12 cellular contexts compared by ENCODE assay signal in the genomic region with DNA sequence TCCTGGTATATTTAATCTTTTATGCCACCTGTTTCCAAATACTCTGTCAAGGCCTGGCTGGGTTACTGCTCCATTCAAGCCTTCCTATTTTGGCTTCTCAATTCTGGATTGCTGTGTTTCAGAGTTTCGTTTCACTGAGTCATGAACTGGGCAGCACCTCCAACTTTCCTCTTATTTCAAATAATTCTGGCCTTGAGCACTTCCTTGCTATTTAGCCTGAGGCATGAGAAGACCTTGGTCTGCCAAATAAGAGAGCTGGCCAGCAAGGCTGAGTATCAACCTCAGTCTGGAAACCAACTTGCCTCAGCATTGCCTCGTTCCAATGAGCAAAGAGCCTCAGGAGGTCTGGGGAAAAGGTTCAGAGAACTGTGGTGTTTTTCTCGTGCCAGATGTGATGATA.
DNase-seq lines count a peak whose midpoint lies in the region; ATAC-seq, FAIRE-seq and TF ChIP-seq lines count a peak whose summit lies in the region.
"Had no signal": no experiment of that assay in that cellular context is flagged by ENCODE, and none has a peak within 500 bp of the region (broad histone marks: within the 10 kb centered on the region; RNA-seq: fewer than 3 reads in every experiment).

No MANE protein-coding gene starts in this region.

- WGBS in psoas muscle, 3 donors, result 14 to 20% (median 16%) methylated on average over 3 of the region's 3 CpGs
- WGBS in small intestine, 3 donors, result 70 to 87% (median 80%) methylated on average over 3 of the region's 3 CpGs

- H3K27me3 ChIP-seq in RWPE2 (ENCODE audit: insufficient read depth, poor library complexity, severe bottlenecking) (no peaks in the 10 kb centered on the region), psoas muscle (ENCODE audit: insufficient read depth in 3 of 3, low read length in 2 of 3) (no peaks in the 10 kb centered on the region), small intestine (ENCODE audit: control insufficient read depth in 2 of 2, insufficient read depth in 2 of 2, low read length in 2 of 2) (no peaks in the 10 kb centered on the region)

- DNase-seq in GM04504 (ENCODE audit: low read depth), result peak; percentile 86
- no peak for DNase-seq in RWPE2 (ENCODE audit: low spot score)
- peak; percentile 98 for DNase-seq in fibroblast of peridontal ligament (ENCODE audit: extremely low read depth)
- DNase-seq in psoas muscle, result peak; percentile 58 to 73
- DNase-seq in erythroblast (lab: John Stamatoyannopoulos, UW), result no peak
- no peak for DNase-seq in small intestine
- no peak for DNase-seq in DMS79 (lab: John Stamatoyannopoulos, UW)
- no peak for DNase-seq in mucosa of descending colon
- DNase-seq: NCI-H2171 treated with DMSO at 0.1 percent for 48 hours had no signal

- H3K4me3 ChIP-seq in RWPE2 (ENCODE audit: severe bottlenecking), result no peak overlapping the region
- H3K4me3 ChIP-seq in psoas muscle, result peak overlapping the region; percentile 6
- H3K4me3 ChIP-seq in small intestine (ENCODE audit: low read depth in 1 of 2, low read length in 2 of 2), result no peak overlapping the region
- H3K4me3 ChIP-seq in mucosa of descending colon, result no peak overlapping the region
- H3K4me3 ChIP-seq: SK-N-MC had no signal

- no peak overlapping the region for H3K27ac ChIP-seq in RWPE2 (ENCODE audit: poor library complexity, severe bottlenecking)
- H3K27ac ChIP-seq in psoas muscle, result peak overlapping the region; percentile 74
- no peak overlapping the region for H3K27ac ChIP-seq in small intestine (ENCODE audit: low read depth in 1 of 2, low read length in 1 of 2)
- H3K27ac ChIP-seq: SK-N-MC had no signal

- H3K36me3 ChIP-seq in RWPE2 (ENCODE audit: low read depth), result no peaks in the 10 kb centered on the region
- no peaks in the 10 kb centered on the region for H3K36me3 ChIP-seq in psoas muscle (ENCODE audit: insufficient read depth in 1 of 2, low read depth in 1 of 2)
- no peaks in the 10 kb centered on the region for H3K36me3 ChIP-seq in small intestine (ENCODE audit: control insufficient read depth in 2 of 2, insufficient read depth in 2 of 2, low read length in 2 of 2)
- H3K36me3 ChIP-seq in mucosa of descending colon (ENCODE audit: low read depth), result no peaks in the 10 kb centered on the region

- peak; percentile 33; the same call in 2 of the 3 replicates for ATAC-seq in RWPE2 (ENCODE audit: low read depth)
- peak; percentile 93 to 97 (median 96) for ATAC-seq in psoas muscle
- ATAC-seq in mucosa of descending colon, result no peak

- intact Hi-C loops in psoas muscle (cut with DNase I), result no loop called here
- intact Hi-C loops in mucosa of descending colon (cut with DNase I, micrococcal nuclease), result no loop called here

- H3K9me3 ChIP-seq in RWPE2 (ENCODE audit: severe bottlenecking) (no peaks in the 10 kb centered on the region), psoas muscle (peaks cover 16% of the 10 kb centered on the region), small intestine (ENCODE audit: control insufficient read depth, low read depth) (no peaks in the 10 kb centered on the region), mucosa of descending colon (peaks cover 7% of the 10 kb centered on the region)

- no peak for TF ChIP-seq CTCF in RWPE2 (IDR thresholded peaks at IDR 0.05; ENCODE audit: poor library complexity, severe bottlenecking)
- TF ChIP-seq CTCF in psoas muscle (IDR thresholded peaks at IDR 0.05), result no peak
- TF ChIP-seq CTCF in mucosa of descending colon (IDR thresholded peaks at IDR 0.05), result no peak

- TF ChIP-seq POLR2A in erythroblast (IDR thresholded peaks at IDR 0.05; ENCODE audit: low read length), result no peak

- H3K4me1 ChIP-seq in RWPE2 (ENCODE audit: insufficient read depth, poor library complexity, severe bottlenecking), result no peaks in the 10 kb centered on the region
- H3K4me1 ChIP-seq in psoas muscle, result peaks cover 14% of the 10 kb centered on the region
- no peaks in the 10 kb centered on the region for H3K4me1 ChIP-seq in small intestine (ENCODE audit: control insufficient read depth in 2 of 2, insufficient read depth in 1 of 2, low read depth in 1 of 2, low read length in 1 of 2)
- H3K4me1 ChIP-seq in mucosa of descending colon (ENCODE audit: low read depth), result no peaks in the 10 kb centered on the region

- FAIRE-seq in small intestine (lab: Jason Lieb, UNC), result no peak
- FAIRE-seq: colon, D721Med had no signal

Comparison
In these comparisons a context has a peak if more than half of its experiments do, and no peak if none do; other contexts are left out.
1. DNase-seq: peak in GM04504 (single experiment), fibroblast of peridontal ligament (single experiment) and psoas muscle (2 of 2); none in RWPE2 (single experiment), erythroblast (0 of 2), small intestine (single experiment), DMS79 (single experiment) and mucosa of descending colon (0 of 3).